15 cellular contexts compared by ENCODE assay signal in the genomic region with DNA sequence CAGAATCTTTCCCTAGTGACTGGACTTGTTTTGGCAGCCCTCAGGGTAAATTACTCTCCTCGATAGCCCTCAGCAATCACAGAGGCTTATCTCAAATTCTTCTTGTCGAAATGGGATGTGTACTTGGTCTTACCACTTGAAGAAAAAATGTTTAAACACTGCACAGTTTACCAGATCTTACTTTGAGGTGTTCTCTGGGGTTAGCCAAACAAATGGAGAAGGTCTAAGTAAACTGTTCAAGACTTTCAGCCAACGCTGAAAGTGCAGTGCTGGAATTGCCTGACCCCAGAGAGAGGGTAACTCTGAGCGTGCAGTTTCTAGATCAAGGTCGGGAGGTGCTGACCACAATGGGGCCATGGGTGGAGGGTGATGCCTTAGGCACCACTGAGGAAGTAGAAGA. TPM values are rescaled to one million over a fixed set of nuclear protein-coding genes. Genes with fewer than 3 reads are reported as not detected.
DNase-seq lines count a peak whose midpoint lies in the region; ATAC-seq, FAIRE-seq and TF ChIP-seq lines count a peak whose summit lies in the region.
"Had no signal": no experiment of that assay in that cellular context is flagged by ENCODE, and none has a peak within 500 bp of the region (broad histone marks: within the 10 kb centered on the region; RNA-seq: fewer than 3 reads in every experiment).

No MANE protein-coding gene starts in this region.

- POLR2A ChIA-PET in T-cell (lab: Charles Lee), result no interaction called here

- CTCF ChIA-PET in T-cell (lab: Charles Lee), result no interaction called here

- no peak overlapping the region for H3K4me3 ChIP-seq in fibroblast of the aortic adventitia (ENCODE audit: low read depth, low read length)
- H3K4me3 ChIP-seq: suprapubic skin had no signal

- no peaks in the 10 kb centered on the region for H3K36me3 Mint-ChIP-seq in T-cell

- peak overlapping the region in 1 of 2 donors; percentile 12 for H3K27ac Mint-ChIP-seq in T-cell
- H3K27ac Mint-ChIP-seq: activated CD4-positive, alpha-beta T cell treated with anti-CD3 and anti-CD28 coated beads, Interleukin-2, amount 10 ng/mL, durations not matched to agents 7 days and 5 days; activated naive CD4-positive, alpha-beta T cell treated with anti-CD3 and anti-CD28 coated beads for 36 hours had no signal

- no peak for FAIRE-seq in H54 (lab: Jason Lieb, UNC)
- FAIRE-seq: A204.1 had no signal

- DNase-seq in NOMO-1 (lab: John Stamatoyannopoulos, UW; ENCODE audit: unreplicated experiment in 2 of 2) (peak; percentile 43 to 46), NOMO-1 treated with dmso at 0.1 percent for 144 hours (lab: John Stamatoyannopoulos, UW; ENCODE audit: unreplicated experiment) (no peak), T-cell (peak in 9 of 34 experiments; percentile 13 to 32 (median 20)), fibroblast of the aortic adventitia (ENCODE audit: low read depth) (peak; percentile 28), H54 (ENCODE audit: insufficient read length, low spot score) (no peak), NCI-H2196 treated with DMSO at 0.1 percent for 48 hours (lab: John Stamatoyannopoulos, UW; ENCODE audit: unreplicated experiment) (no peak)
- peak; percentile 26 for DNase-seq in stimulated activated naive CD8-positive, alpha-beta T cell treated with anti-CD3 and anti-CD28 coated beads, Interleukin-15, Interleukin-2, amounts not matched to agents 100 U/mL and 50 U/mL, for 24 hours
- DNase-seq: activated CD4-positive, alpha-beta T cell treated with anti-CD3 and anti-CD28 coated beads, Interleukin-2, amount 10 ng/mL, durations not matched to agents 7 days and 5 days; activated naive CD4-positive, alpha-beta T cell treated with anti-CD3 and anti-CD28 coated beads for 36 hours; cerebellar nuclear complex; PC-3; T-helper 1 cell had no signal

- peaks cover 19 to 30% (median 20%) of the 10 kb centered on the region in 3 donors for H3K4me1 Mint-ChIP-seq in T-cell

- TF ChIP-seq POLR2A in H54 (IDR thresholded peaks at IDR 0.05; ENCODE audit: low read depth, low read length), result no peak

- TF ChIP-seq CTCF in fibroblast of the aortic adventitia (IDR thresholded peaks at IDR 0.05; ENCODE audit: insufficient read depth, low read length), result no peak

- no peaks in the 10 kb centered on the region for H3K9me3 Mint-ChIP-seq in T-cell
- H3K9me3 Mint-ChIP-seq: activated CD4-positive, alpha-beta T cell treated with anti-CD3 and anti-CD28 coated beads, Interleukin-2, amount 10 ng/mL, durations not matched to agents 7 days and 5 days; activated naive CD4-positive, alpha-beta T cell treated with anti-CD3 and anti-CD28 coated beads for 36 hours had no signal

- H3K4me3 Mint-ChIP-seq in T-cell, result no peak overlapping the region
- H3K4me3 Mint-ChIP-seq: activated CD4-positive, alpha-beta T cell treated with anti-CD3 and anti-CD28 coated beads, Interleukin-2, amount 10 ng/mL, durations not matched to agents 7 days and 5 days; activated naive CD4-positive, alpha-beta T cell treated with anti-CD3 and anti-CD28 coated beads for 36 hours had no signal

- ATAC-seq in T-cell (replicated peaks in 1 of 4), result peak in 3 of 4 experiments; percentile 41 to 65 (median 55)
- ATAC-seq in stimulated activated naive CD8-positive, alpha-beta T cell treated with anti-CD3 and anti-CD28 coated beads, Interleukin-15, Interleukin-2, amounts not matched to agents 100 U/mL and 50 U/mL, for 24 hours, result peak; percentile 49
- no peak for ATAC-seq in HG02763 (IDR thresholded peaks at IDR 0.05; ENCODE audit: unreplicated experiment)

- H3K27me3 Mint-ChIP-seq in T-cell, result peaks cover 0 to 9% of the 10 kb centered on the region in 2 donors

RNA-seq across cellular contexts. Expression of a gene that starts 39.2 kb away (rescaled TPM):
- total RNA-seq in T-cell (100 to 1,000 TPM in 2 of 5 donors, 10 to 100 TPM in 3; 18.4 to 210 (median 19.9) TPM), fibroblast of the aortic adventitia (ENCODE audit: low replicate concordance) (12.2 and 36.1 TPM in 2 replicates)

Comparison
In these comparisons a context has a peak if more than half of its experiments do, and no peak if none do; other contexts are left out.
1. DNase-seq: peak in NOMO-1 (2 of 2), fibroblast of the aortic adventitia (single experiment) and stimulated activated naive CD8-positive, alpha-beta T cell treated with anti-CD3 and anti-CD28 coated beads, Interleukin-15, Interleukin-2, amounts not matched to agents 100 U/mL and 50 U/mL, for 24 hours (single experiment); none in NOMO-1 treated with dmso at 0.1 percent for 144 hours (single experiment), H54 (single experiment) and NCI-H2196 treated with DMSO at 0.1 percent for 48 hours (single experiment).